Comparison of ENCODE assay signal across 16 cellular contexts in genomic region chr13:98050041-98050466, GRCh38.
DNase-seq lines count a peak whose midpoint lies in the region; ATAC-seq, FAIRE-seq and TF ChIP-seq lines count a peak whose summit lies in the region.
"Had no signal": no experiment of that assay in that cellular context is flagged by ENCODE, and none has a peak within 500 bp of the region (broad histone marks: within the 10 kb centered on the region; RNA-seq: fewer than 3 reads in every experiment).

No MANE protein-coding gene starts in this region.

- no peak for TF ChIP-seq EP300 in upper lobe of left lung (IDR thresholded peaks at IDR 0.05)

- no peak overlapping the region for H3K4me3 ChIP-seq in BE2C (ENCODE audit: low read depth, low read length)
- no peak overlapping the region for H3K4me3 ChIP-seq in fibroblast of pulmonary artery (replicated peaks; ENCODE audit: low read depth, low read length)
- no peak overlapping the region for H3K4me3 ChIP-seq in upper lobe of left lung
- H3K4me3 ChIP-seq: breast epithelium had no signal

- H3K27me3 ChIP-seq in BE2C (no peaks in the 10 kb centered on the region), upper lobe of left lung (no peaks in the 10 kb centered on the region)
- H3K27me3 ChIP-seq: breast epithelium had no signal

- no peak overlapping the region for H3K27ac ChIP-seq in upper lobe of left lung
- H3K27ac ChIP-seq: breast epithelium had no signal

- peak; percentile 66 for DNase-seq in BE2C
- no peak for DNase-seq in H54 (ENCODE audit: insufficient read length, low spot score)
- DNase-seq in NCI-H774 (lab: John Stamatoyannopoulos, UW), result peak; percentile 45
- DNase-seq in fibroblast of pulmonary artery (ENCODE audit: low read depth), result peak; percentile 17
- no peak for DNase-seq in upper lobe of left lung
- no peak for DNase-seq in CD1c-positive myeloid dendritic cell (ENCODE audit: extremely low spot score)
- DNase-seq in stimulated activated CD4-positive, alpha-beta T cell treated with anti-CD3 and anti-CD28 coated beads, Interleukin-2, amount 100 ng/mL, for 24 hours, result no peak
- DNase-seq: activated CD4-positive, alpha-beta T cell treated with anti-CD3 and anti-CD28 coated beads, Interleukin-2, amount 50 U/mL, for 48 hours; activated gamma-delta T cell; CD4-positive, CD25-positive, alpha-beta regulatory T cell; stimulated activated CD4-positive, alpha-beta T cell treated with anti-CD3 and anti-CD28 coated beads, Interleukin-4, amount 100 ng/mL, for 1 hour; stimulated activated naive CD4-positive, alpha-beta T cell treated with Interleukin-2 at 50 U/mL for 16 hours; T-cell had no signal

- no peak for TF ChIP-seq POLR2A in H54 (IDR thresholded peaks at IDR 0.05; ENCODE audit: low read depth, low read length)
- no peak for TF ChIP-seq POLR2A in upper lobe of left lung (IDR thresholded peaks at IDR 0.05)

- TF ChIP-seq CTCF in BE2C (IDR thresholded peaks at IDR 0.05; ENCODE audit: low read depth, low read length), result no peak
- TF ChIP-seq CTCF in fibroblast of pulmonary artery (IDR thresholded peaks at IDR 0.05; ENCODE audit: low read length, missing control alignments), result no peak
- TF ChIP-seq CTCF in upper lobe of left lung (IDR thresholded peaks at IDR 0.05), result no peak

- no peak for ATAC-seq in upper lobe of left lung (ENCODE audit: low FRiP score in 2 of 2)
- no peak for ATAC-seq in HG03457 (IDR thresholded peaks at IDR 0.05; ENCODE audit: unreplicated experiment)
- ATAC-seq: T-cell had no signal

- FAIRE-seq in H54 (lab: Jason Lieb, UNC), result peak; percentile 38
- FAIRE-seq: endothelial cell of umbilical vein had no signal

- 43 to 47% methylated on average over 6 of the region's 6 CpGs for WGBS in upper lobe of left lung, 2 donors

- H3K36me3 ChIP-seq in BE2C (no peaks in the 10 kb centered on the region), upper lobe of left lung (no peaks in the 10 kb centered on the region)
- H3K36me3 ChIP-seq: breast epithelium had no signal

- peaks cover 4% of the 10 kb centered on the region; the same call in 1 of the 2 replicates for H3K4me1 ChIP-seq in BE2C
- H3K4me1 ChIP-seq in upper lobe of left lung, result peaks cover 0 to 6% (median 0%) of the 10 kb centered on the region in 4 donors
- H3K4me1 ChIP-seq: breast epithelium had no signal

- H3K9me3 ChIP-seq in BE2C (no peaks in the 10 kb centered on the region; the same call in 1 of the 2 replicates), upper lobe of left lung (no peaks in the 10 kb centered on the region)
- H3K9me3 ChIP-seq: breast epithelium had no signal

Comparison
In these comparisons a context has a peak if more than half of its experiments do, and no peak if none do; other contexts are left out.
1. DNase-seq: peak in BE2C (single experiment), NCI-H774 (single experiment) and fibroblast of pulmonary artery (single experiment); none in H54 (single experiment), upper lobe of left lung (0 of 2), CD1c-positive myeloid dendritic cell (single experiment) and stimulated activated CD4-positive, alpha-beta T cell treated with anti-CD3 and anti-CD28 coated beads, Interleukin-2, amount 100 ng/mL, for 24 hours (0 of 2).